Comparison of ENCODE assay signal across 13 cellular contexts in genomic region chr1:18639335-18640055, GRCh38. TPM values are rescaled to one million over a fixed set of nuclear protein-coding genes. Genes with fewer than 3 reads are reported as not detected.
A peak's percentile ranks its signal among the peaks of the same experiment; 100 is the strongest.
DNase-seq lines count a peak whose midpoint lies in the region; ATAC-seq and TF ChIP-seq lines count a peak whose summit lies in the region.
"Had no signal": no experiment of that assay in that cellular context is flagged by ENCODE, and none has a peak within 500 bp of the region (broad histone marks: within the 10 kb centered on the region; RNA-seq: fewer than 3 reads in every experiment).

No MANE protein-coding gene starts in this region.

- no peak overlapping the region for H3K9ac ChIP-seq in neural progenitor cell

- H3K4me3 Mint-ChIP-seq in neural progenitor cell = peak overlapping the region; percentile 77
- H3K4me3 Mint-ChIP-seq in effector memory CD8-positive, alpha-beta T cell = no peak overlapping the region

- H3K4me1 Mint-ChIP-seq in neural progenitor cell = peaks cover 76% of the 10 kb centered on the region
- H3K4me1 Mint-ChIP-seq in effector memory CD8-positive, alpha-beta T cell (ENCODE audit: low read depth in 2 of 2) = peaks cover 4 to 8% of the 10 kb centered on the region in 2 donors

- H3F3A ChIP-seq in neural progenitor cell (ENCODE audit: low read depth) = peaks cover 78% of the 10 kb centered on the region

- intact Hi-C loops in A673 (cut with micrococcal nuclease; ENCODE audit: unreplicated experiment) (no loop called here), thyroid gland (cut with DNase I) (no loop called here)

- peaks cover 99% of the 10 kb centered on the region for H4K20me1 ChIP-seq in neural progenitor cell (ENCODE audit: low read depth)

- H3K36me3 ChIP-seq in A673 (ENCODE audit: insufficient read depth, low read length, poor library complexity, severe bottlenecking) (peaks cover 10% of the 10 kb centered on the region), H7 (replicated peaks; ENCODE audit: control insufficient read depth, insufficient read depth, low read length) (no peaks in the 10 kb centered on the region), ectodermal cell (ENCODE audit: control insufficient read depth, insufficient read depth, low read length) (no peaks in the 10 kb centered on the region), neural progenitor cell (no peaks in the 10 kb centered on the region), thyroid gland (no peaks in the 10 kb centered on the region)
- H3K36me3 ChIP-seq: HAP-1, MG63 had no signal

- CTCF ChIA-PET in A673 (lab: Charles Lee) = no interaction called here

- no peaks in the 10 kb centered on the region for H3K79me2 ChIP-seq in neural progenitor cell (ENCODE audit: low read depth)

- H3K27me3 Mint-ChIP-seq in neural progenitor cell (ENCODE audit: insufficient read depth, low read depth) = peaks cover 75% of the 10 kb centered on the region
- H3K27me3 Mint-ChIP-seq in effector memory CD8-positive, alpha-beta T cell = peaks cover 96 to 100% of the 10 kb centered on the region in 2 donors

- TF ChIP-seq CTCF in A673 (conservative IDR thresholded peaks at IDR 0.05; ENCODE audit: low read depth, low read length) (no peak), neural progenitor cell (IDR thresholded peaks at IDR 0.05) (no peak), thyroid gland (IDR thresholded peaks at IDR 0.05) (no peak)

- peak overlapping the region; percentile 76 for H3K4me2 ChIP-seq in neural progenitor cell
- H3K4me2 ChIP-seq: PC-9 had no signal

- H3K9me3 Mint-ChIP-seq in neural progenitor cell = no peaks in the 10 kb centered on the region
- no peaks in the 10 kb centered on the region for H3K9me3 Mint-ChIP-seq in effector memory CD8-positive, alpha-beta T cell

- H3K4me3 ChIP-seq in A673 (ENCODE audit: low read depth, low read length, poor library complexity, severe bottlenecking) = peak overlapping the region; percentile 44
- no peak overlapping the region for H3K4me3 ChIP-seq in H7 (ENCODE audit: insufficient read depth, low read depth, low read length)
- no peak overlapping the region for H3K4me3 ChIP-seq in ectodermal cell (ENCODE audit: insufficient read depth, low read depth, low read length)
- H3K4me3 ChIP-seq in neural progenitor cell = peak overlapping the region; percentile 36
- no peak overlapping the region for H3K4me3 ChIP-seq in thyroid gland (replicated peaks in 1 of 3)
- H3K4me3 ChIP-seq: HAP-1, MG63, PC-9 had no signal

- H3K27ac Mint-ChIP-seq in neural progenitor cell = no peak overlapping the region
- H3K27ac Mint-ChIP-seq in effector memory CD8-positive, alpha-beta T cell = no peak overlapping the region

- H3K4me1 ChIP-seq in A673 (ENCODE audit: insufficient read depth, low read length, poor library complexity, severe bottlenecking) (peaks cover 65% of the 10 kb centered on the region), ectodermal cell (ENCODE audit: control insufficient read depth, insufficient read depth, low read length) (peaks cover 72% of the 10 kb centered on the region), neural progenitor cell (peaks cover 77% of the 10 kb centered on the region), thyroid gland (peaks cover 0 to 14% of the 10 kb centered on the region in 2 donors)
- H3K4me1 ChIP-seq: HAP-1 had no signal

- H2AFZ ChIP-seq in neural progenitor cell (replicated peaks) = no peak overlapping the region
- H2AFZ ChIP-seq: PC-9 had no signal

- peak overlapping the region; percentile 72 for H3K27ac ChIP-seq in A673 (ENCODE audit: low read depth, low read length, poor library complexity, severe bottlenecking)
- peak overlapping the region; percentile 33 for H3K27ac ChIP-seq in ectodermal cell (ENCODE audit: insufficient read depth, low read depth, low read length, poor library complexity, severe bottlenecking)
- no peak overlapping the region for H3K27ac ChIP-seq in neural progenitor cell
- no peak overlapping the region for H3K27ac ChIP-seq in thyroid gland
- H3K27ac ChIP-seq: C4-2B, PC-9 had no signal

- peaks cover 27% of the 10 kb centered on the region for H3K27me3 ChIP-seq in A673 (replicated peaks; ENCODE audit: insufficient read depth, low read depth, low read length, poor library complexity)
- H3K27me3 ChIP-seq in H7 (ENCODE audit: control insufficient read depth, insufficient read depth, low read length) = peaks cover 97% of the 10 kb centered on the region
- peaks cover 100% of the 10 kb centered on the region for H3K27me3 ChIP-seq in ectodermal cell (ENCODE audit: control insufficient read depth, insufficient read depth, low read length, poor library complexity, severe bottlenecking)
- H3K27me3 ChIP-seq in neural progenitor cell = peaks cover 100% of the 10 kb centered on the region
- H3K27me3 ChIP-seq in thyroid gland = peaks cover 48% of the 10 kb centered on the region

- no TSS peak for BruUV-seq in A673 (replicated peaks; lab: Mats Ljungman, UMichigan)

- H3K9me3 ChIP-seq in A673 (ENCODE audit: low read depth, low read length, poor library complexity, severe bottlenecking) (no peaks in the 10 kb centered on the region), ectodermal cell (ENCODE audit: control insufficient read depth, low read length) (no peaks in the 10 kb centered on the region), neural progenitor cell (ENCODE audit: low read depth) (no peaks in the 10 kb centered on the region), thyroid gland (no peaks in the 10 kb centered on the region)
- H3K9me3 ChIP-seq: HAP-1, MG63 had no signal

- no peak for ATAC-seq in effector memory CD8-positive, alpha-beta T cell (replicated peaks)

- TF ChIP-seq POLR2A in thyroid gland (IDR thresholded peaks at IDR 0.05) = no peak

- no peak for DNase-seq in A673 (ENCODE audit: low spot score)
- peak; percentile 75 for DNase-seq in H7
- DNase-seq in neural progenitor cell (ENCODE audit: low spot score) = peak; percentile 50
- DNase-seq in thyroid gland = no peak
- DNase-seq in SKM-1 treated with dmso at 0.1 percent for 144 hours (lab: John Stamatoyannopoulos, UW; ENCODE audit: unreplicated experiment) = no peak
- DNase-seq in effector memory CD8-positive, alpha-beta T cell = no peak
- DNase-seq: MG63, NCI-H1092, NCI-H510A treated with DMSO at 0.1 percent for 48 hours, PC-9 had no signal

- POLR2A ChIA-PET in A673 (lab: Charles Lee; ENCODE audit: low non-redundant PET) = no interaction called here

- no peaks in the 10 kb centered on the region for H3K36me3 Mint-ChIP-seq in neural progenitor cell
- H3K36me3 Mint-ChIP-seq in effector memory CD8-positive, alpha-beta T cell (ENCODE audit: insufficient read depth) = no peaks in the 10 kb centered on the region

- 1 to 2% methylated on average over 10 of the region's 10 CpGs for WGBS in ectodermal cell, 2 experiments
- WGBS in thyroid gland, 2 donors = 6 to 9% methylated on average over 10 of the region's 10 CpGs

RNA-seq across cellular contexts. Expression of gene PAX7, which starts 8.8 kb away (rescaled TPM):
- 29.8 and 36.5 TPM in 2 replicates for total RNA-seq in A673 (2021)
- 0.30 and 1.6 TPM in 2 replicates for total RNA-seq in H7 (2014; rRNA removed; shearing (Covaris generic))
- 21.4 TPM for polyA plus RNA-seq in ectodermal cell (2013, experiment 1 of 4)
- 23.1 TPM for polyA plus RNA-seq in ectodermal cell (2013, experiment 2 of 4)
- 13.5 TPM for polyA plus RNA-seq in ectodermal cell (2013, experiment 3 of 4)
- polyA plus RNA-seq in ectodermal cell (2013, experiment 4 of 4) = 16.0 TPM
- total RNA-seq in neural progenitor cell (ENCODE audit: low replicate concordance) = 0.06 and 0.46 TPM in 2 replicates
- total RNA-seq in thyroid gland = under 1 TPM in 1 of 4 donors, not detected in 3; 0.78 TPM
- total RNA-seq: PC-9 had no signal

Comparison
In these comparisons a context has a peak if more than half of its experiments do, and no peak if none do; other contexts are left out.
1. DNase-seq: peak in H7 (single experiment) and neural progenitor cell (single experiment); none in A673 (single experiment), thyroid gland (0 of 2), SKM-1 treated with dmso at 0.1 percent for 144 hours (single experiment) and effector memory CD8-positive, alpha-beta T cell (0 of 3).
2. H3K27ac ChIP-seq: peak in A673 (single experiment) and ectodermal cell (single experiment); none in neural progenitor cell (single experiment) and thyroid gland (0 of 3).
3. H3K4me3 ChIP-seq: peak in A673 (single experiment) and neural progenitor cell (single experiment); none in H7 (single experiment), ectodermal cell (single experiment) and thyroid gland (0 of 3).
4. RNA of gene PAX7, which starts 8.8 kb away (total RNA-seq): 29.8 to 36.5 TPM in A673; 0.30 to 1.6 TPM in H7, 0.78 TPM in thyroid gland and 0.06 to 0.46 TPM in neural progenitor cell; every median in the first group is over 10 times any median in the second.